ENCODE assay signal across 15 cellular contexts in the genomic region with DNA sequence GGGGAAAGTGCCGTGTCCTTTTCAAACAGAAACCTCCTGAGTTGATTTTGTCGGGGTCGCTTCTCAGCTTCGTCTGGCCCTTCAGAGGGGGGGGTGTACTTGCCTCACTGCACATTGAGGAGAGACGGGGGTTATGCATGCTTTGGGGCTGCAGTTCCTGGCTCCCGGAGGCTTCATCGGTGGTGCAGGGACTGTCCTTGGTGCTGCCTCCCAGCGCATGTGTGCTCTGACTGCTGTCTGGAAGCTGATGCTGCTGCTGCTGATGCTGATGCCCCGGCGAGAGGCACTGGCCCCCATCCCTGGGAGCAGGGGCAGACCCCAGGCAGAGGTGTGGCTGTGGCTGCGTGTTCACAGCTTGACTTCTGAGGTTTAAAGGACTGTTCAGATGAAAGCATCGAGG.
"Had no signal": no experiment of that assay in that cellular context is flagged by ENCODE, and none has a peak within 500 bp of the region (broad histone marks: within the 10 kb centered on the region; RNA-seq: fewer than 3 reads in every experiment).

No MANE protein-coding gene starts in this region.

- H3K27me3 ChIP-seq: adrenal gland, hepatocyte, spleen, thyroid gland had no signal

- ATAC-seq: activated naive CD4-positive, alpha-beta T cell treated with anti-CD3 and anti-CD28 coated beads, Interleukin-2, amount 50 U/mL, for 72 hours; effector memory CD8-positive, alpha-beta T cell; lower lobe of right lung; natural killer cell treated with Interleukin-12 subunit alpha and Interleukin-12 subunit beta and Interleukin-15 and Interleukin-18, amount 100 ng/mL, for 72 hours; stimulated activated naive B cell treated with anti-CD40 and anti-IgM and Interleukin-4, amounts not matched to agents 10 μg/mL and 1 μg/mL and 100 μg/mL, for 72 hours had no signal

- H3K36me3 ChIP-seq: adrenal gland, thyroid gland had no signal

- H3K9me3 Mint-ChIP-seq: activated naive CD4-positive, alpha-beta T cell treated with anti-CD3 and anti-CD28 coated beads, Interleukin-2, amount 50 U/mL, for 72 hours; activated T-helper 1 cell treated with anti-CD3 and anti-CD28 coated beads, Interleukin-12 subunit alpha, Interleukin-12 subunit beta, Interleukin-2, Interleukin-4 antibody, amounts not matched to agents 30 ng/mL and 10 ng/mL and 1 ng/mL, durations not matched to agents 14 hours and 24 hours and 36 hours; effector memory CD8-positive, alpha-beta T cell; natural killer cell treated with Interleukin-12 subunit alpha and Interleukin-12 subunit beta and Interleukin-15 and Interleukin-18, amount 100 ng/mL, for 72 hours; stimulated activated naive B cell treated with anti-CD40 and anti-IgM and Interleukin-4, amounts not matched to agents 10 μg/mL and 1 μg/mL and 100 μg/mL, for 72 hours had no signal

- H3K9me3 ChIP-seq: adrenal gland, lower lobe of right lung, spleen, thyroid gland had no signal

- H3K27ac Mint-ChIP-seq: activated naive CD4-positive, alpha-beta T cell treated with anti-CD3 and anti-CD28 coated beads, Interleukin-2, amount 50 U/mL, for 72 hours; activated T-helper 1 cell treated with anti-CD3 and anti-CD28 coated beads, Interleukin-12 subunit alpha, Interleukin-12 subunit beta, Interleukin-2, Interleukin-4 antibody, amounts not matched to agents 30 ng/mL and 10 ng/mL and 1 ng/mL, durations not matched to agents 14 hours and 24 hours and 36 hours; natural killer cell treated with Interleukin-12 subunit alpha and Interleukin-12 subunit beta and Interleukin-15 and Interleukin-18, amount 100 ng/mL, for 72 hours had no signal

- H3K27me3 Mint-ChIP-seq: effector memory CD8-positive, alpha-beta T cell; natural killer cell treated with Interleukin-12 subunit alpha and Interleukin-12 subunit beta and Interleukin-15 and Interleukin-18, amount 100 ng/mL, for 72 hours; stimulated activated naive B cell treated with anti-CD40 and anti-IgM and Interleukin-4, amounts not matched to agents 10 μg/mL and 1 μg/mL and 100 μg/mL, for 72 hours had no signal

- H3K4me3 Mint-ChIP-seq: activated T-helper 1 cell treated with anti-CD3 and anti-CD28 coated beads, Interleukin-12 subunit alpha, Interleukin-12 subunit beta, Interleukin-2, Interleukin-4 antibody, amounts not matched to agents 30 ng/mL and 10 ng/mL and 1 ng/mL, durations not matched to agents 14 hours and 24 hours and 36 hours; effector memory CD8-positive, alpha-beta T cell; natural killer cell treated with Interleukin-12 subunit alpha and Interleukin-12 subunit beta and Interleukin-15 and Interleukin-18, amount 100 ng/mL, for 72 hours; stimulated activated naive B cell treated with anti-CD40 and anti-IgM and Interleukin-4, amounts not matched to agents 10 μg/mL and 1 μg/mL and 100 μg/mL, for 72 hours had no signal

- H3K27ac ChIP-seq: adrenal gland, hepatocyte, lower lobe of right lung, thyroid gland, VCaP had no signal

- H2AFZ ChIP-seq: hepatocyte had no signal

- DNase-seq: activated CD4-positive, alpha-beta T cell treated with anti-CD3 and anti-CD28 coated beads for 1 hour; activated gamma-delta T cell treated with Interleukin-2 at 50 U/mL for 16 hours; adrenal gland; effector memory CD8-positive, alpha-beta T cell; lower lobe of right lung; nucleus accumbens; retina; spleen; stimulated activated naive B cell treated with anti-CD40 and anti-IgM and Interleukin-4, amounts not matched to agents 10 μg/mL and 1 μg/mL and 100 μg/mL, for 72 hours had no signal

- H3K4me2 ChIP-seq: hepatocyte had no signal

- H3K36me3 Mint-ChIP-seq: natural killer cell treated with Interleukin-12 subunit alpha and Interleukin-12 subunit beta and Interleukin-15 and Interleukin-18, amount 100 ng/mL, for 72 hours had no signal

- H3K4me3 ChIP-seq: adrenal gland, hepatocyte, lower lobe of right lung, thyroid gland had no signal
